ENCODE assay signal across 29 cellular contexts in the genomic region with DNA sequence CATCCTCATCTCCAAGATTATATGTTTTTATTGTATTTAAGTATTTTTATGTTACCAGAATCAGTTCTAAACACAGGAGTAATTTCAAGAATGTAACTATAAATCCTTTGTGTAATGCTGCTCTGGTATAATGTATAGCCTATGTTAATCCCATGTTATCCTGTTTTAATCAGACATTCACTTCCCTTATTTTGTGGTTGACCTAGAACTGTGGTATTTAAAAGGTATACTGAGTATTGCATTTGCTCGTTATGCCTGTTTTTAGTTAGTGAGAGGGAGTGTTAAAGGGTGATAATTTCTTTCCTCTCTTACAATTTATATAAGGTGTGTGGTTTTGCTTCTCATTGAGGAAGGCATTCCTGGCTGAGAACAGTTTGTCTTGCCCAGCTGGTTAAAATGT.
"Had no signal": no experiment of that assay in that cellular context is flagged by ENCODE, and none has a peak within 500 bp of the region (broad histone marks: within the 10 kb centered on the region; RNA-seq: fewer than 3 reads in every experiment).

No MANE protein-coding gene starts in this region.

- ATAC-seq: activated naive CD4-positive, alpha-beta T cell treated with anti-CD3 and anti-CD28 coated beads, Interleukin-2, amount 50 U/mL, for 72 hours; activated T-cell treated with anti-CD3 and anti-CD28 coated beads, Interleukin-2, amount 50 U/mL, for 4 hours; esophagus mucosa; naive thymus-derived CD4-positive, alpha-beta T cell; psoas muscle; upper lobe of right lung; WTC11 had no signal

- H3K27ac ChIP-seq: breast epithelium, parathyroid adenoma, psoas muscle, sigmoid colon, suprapubic skin, tibial artery, upper lobe of right lung had no signal

- H3K4me3 ChIP-seq: breast epithelium, psoas muscle, sigmoid colon, suprapubic skin, tibial artery, upper lobe of right lung had no signal

- H3K4me1 Mint-ChIP-seq: endodermal cell had no signal

- H3K27me3 ChIP-seq: breast epithelium, sigmoid colon, suprapubic skin, tibial artery, upper lobe of right lung had no signal

- H3K27ac Mint-ChIP-seq: activated CD4-positive, alpha-beta memory T cell treated with anti-CD3 and anti-CD28 coated beads, Interleukin-2, amount 10 ng/mL, durations not matched to agents 7 days and 5 days; activated CD4-positive, alpha-beta T cell treated with anti-CD3 and anti-CD28 coated beads, Interleukin-2, amount 10 ng/mL, durations not matched to agents 7 days and 5 days; activated T-helper 2 cell treated with anti-CD3 and anti-CD28 coated beads, Interferon-gamma antibody, Interleukin-2, Interleukin-4, amounts not matched to agents 10 μg/mL and 5 μg/mL and 100 μg/mL, durations not matched to agents 14 hours and 24 hours and 36 hours; dendritic cell treated with granulocyte-macrophage colony-stimulating factor and Interleukin-4, amounts not matched to agents 40 ng/mL and 50 ng/mL, for 4 days; endodermal cell; naive thymus-derived CD4-positive, alpha-beta T cell; WTC11 had no signal

- H3K9ac ChIP-seq: parathyroid adenoma had no signal

- DNase-seq: activated CD4-positive, alpha-beta memory T cell treated with anti-CD3 and anti-CD28 coated beads, Interleukin-2, amount 10 ng/mL, durations not matched to agents 7 days and 5 days; activated CD4-positive, alpha-beta T cell treated with anti-CD3 and anti-CD28 coated beads for 1 hour; activated CD4-positive, alpha-beta T cell treated with anti-CD3 and anti-CD28 coated beads, Interleukin-2, amount 10 ng/mL, durations not matched to agents 7 days and 5 days; activated CD8-positive, alpha-beta memory T cell treated with anti-CD3 and anti-CD28 coated beads, Interleukin-2, amount 50 U/mL, for 48 hours; activated naive CD4-positive, alpha-beta T cell; activated T-cell treated with anti-CD3 and anti-CD28 coated beads, Interleukin-2, amount 50 U/mL, for 4 hours; endodermal cell; foreskin fibroblast; hippocampal formation; midbrain; naive thymus-derived CD4-positive, alpha-beta T cell; psoas muscle; sigmoid colon; small intestine; stimulated activated CD4-positive, alpha-beta T cell treated with anti-CD3 and anti-CD28 coated beads, Interleukin-1b, Interleukin-23, amount 100 ng/mL, for 48 hours; stimulated activated CD4-positive, alpha-beta T cell treated with anti-CD3 and anti-CD28 coated beads, Interleukin-4, amount 100 ng/mL, for 4 hours; stimulated activated CD8-positive, alpha-beta memory T cell treated with anti-CD3 and anti-CD28 coated beads, Interleukin-4, amount 100 ng/mL, for 48 hours; stimulated activated naive CD4-positive, alpha-beta T cell; tibial artery; upper lobe of right lung had no signal

- H3K4me3 Mint-ChIP-seq: activated CD4-positive, alpha-beta memory T cell treated with anti-CD3 and anti-CD28 coated beads, Interleukin-2, amount 10 ng/mL, durations not matched to agents 7 days and 5 days; activated CD4-positive, alpha-beta T cell treated with anti-CD3 and anti-CD28 coated beads, Interleukin-2, amount 10 ng/mL, durations not matched to agents 7 days and 5 days; activated T-cell treated with anti-CD3 and anti-CD28 coated beads, Interleukin-2, amount 50 U/mL, for 4 hours; central memory CD8-positive, alpha-beta T cell; dendritic cell treated with granulocyte-macrophage colony-stimulating factor and Interleukin-4, amounts not matched to agents 40 ng/mL and 50 ng/mL, for 4 days; endodermal cell; naive thymus-derived CD4-positive, alpha-beta T cell; WTC11 had no signal

- H3K27me3 Mint-ChIP-seq: activated CD4-positive, alpha-beta memory T cell treated with anti-CD3 and anti-CD28 coated beads, Interleukin-2, amount 10 ng/mL, durations not matched to agents 7 days and 5 days; activated CD4-positive, alpha-beta T cell treated with anti-CD3 and anti-CD28 coated beads, Interleukin-2, amount 10 ng/mL, durations not matched to agents 7 days and 5 days; central memory CD8-positive, alpha-beta T cell; dendritic cell treated with granulocyte-macrophage colony-stimulating factor and Interleukin-4, amounts not matched to agents 40 ng/mL and 50 ng/mL, for 4 days; naive thymus-derived CD4-positive, alpha-beta T cell had no signal

- H3K9me3 ChIP-seq: breast epithelium, psoas muscle, sigmoid colon, suprapubic skin, tibial artery, upper lobe of right lung had no signal

- H2AFZ ChIP-seq: parathyroid adenoma had no signal

- H3K36me3 Mint-ChIP-seq: activated naive CD4-positive, alpha-beta T cell treated with anti-CD3 and anti-CD28 coated beads, Interleukin-2, amount 50 U/mL, for 72 hours had no signal

- H3K36me3 ChIP-seq: breast epithelium, tibial artery had no signal

- H3K9me3 Mint-ChIP-seq: activated CD4-positive, alpha-beta memory T cell treated with anti-CD3 and anti-CD28 coated beads, Interleukin-2, amount 10 ng/mL, durations not matched to agents 7 days and 5 days; activated CD4-positive, alpha-beta T cell treated with anti-CD3 and anti-CD28 coated beads, Interleukin-2, amount 10 ng/mL, durations not matched to agents 7 days and 5 days; activated naive CD4-positive, alpha-beta T cell treated with anti-CD3 and anti-CD28 coated beads, Interleukin-2, amount 50 U/mL, for 72 hours; activated T-cell treated with anti-CD3 and anti-CD28 coated beads, Interleukin-2, amount 50 U/mL, for 4 hours; activated T-helper 2 cell treated with anti-CD3 and anti-CD28 coated beads, Interferon-gamma antibody, Interleukin-2, Interleukin-4, amounts not matched to agents 10 μg/mL and 5 μg/mL and 100 μg/mL, durations not matched to agents 14 hours and 24 hours and 36 hours; central memory CD8-positive, alpha-beta T cell; dendritic cell treated with granulocyte-macrophage colony-stimulating factor and Interleukin-4, amounts not matched to agents 40 ng/mL and 50 ng/mL, for 4 days; naive thymus-derived CD4-positive, alpha-beta T cell; WTC11 had no signal

- H3K4me1 ChIP-seq: breast epithelium, parathyroid adenoma, psoas muscle, sigmoid colon, suprapubic skin, tibial artery, upper lobe of right lung had no signal
